In genomic region chr3:10356461-10356897, GRCh38 we compare ENCODE assay signal across 25 cellular contexts. TPM values are rescaled to one million over a fixed set of nuclear protein-coding genes. Genes with fewer than 3 reads are reported as not detected.
DNase-seq lines count a peak whose midpoint lies in the region; ATAC-seq, FAIRE-seq and TF ChIP-seq lines count a peak whose summit lies in the region.
"Had no signal": no experiment of that assay in that cellular context is flagged by ENCODE, and none has a peak within 500 bp of the region (broad histone marks: within the 10 kb centered on the region; RNA-seq: fewer than 3 reads in every experiment).

No MANE protein-coding gene starts in this region.

- DNase-seq in NCI-H2107 treated with DMSO at 0.1 percent for 48 hours (lab: John Stamatoyannopoulos, UW; ENCODE audit: unreplicated experiment) (peak; percentile 14), NCI-H2107 (lab: John Stamatoyannopoulos, UW) (no peak), PC-3 (peak; percentile 74), endodermal cell (no peak), H4 (ENCODE audit: low spot score) (no peak), WTC11 (ENCODE audit: low spot score) (no peak), GM19239 (ENCODE audit: insufficient read length, low spot score) (no peak)
- no peak for DNase-seq in stimulated activated effector memory CD8-positive, alpha-beta T cell treated with anti-CD3 and anti-CD28 coated beads, Interleukin-12 subunit alpha, Interleukin-12 subunit beta, amount 100 ng/mL, for 72 hours (ENCODE audit: low spot score in 2 of 2)
- DNase-seq: activated T-cell treated with anti-CD3 and anti-CD28 coated beads, Interleukin-2, amount 50 U/mL, for 72 hours; body of pancreas; CD4-positive, alpha-beta memory T cell; DMS53; kidney; MG63; NCI-H1694; NCI-H510A; SHP77; stomach; upper lobe of left lung had no signal

- POLR2A ChIA-PET in PC-3 (lab: Charles Lee; ENCODE audit: unreplicated experiment) (interaction anchor here (0.6 kb wide), 1 partner anchor 10 kb away, joined by 3 read pairs; no protein-coding TSS in a partner anchor), WTC11 (lab: Charles Lee) (no interaction called here)

- H3K4me3 Mint-ChIP-seq in endodermal cell (no peak overlapping the region), WTC11 (no peak overlapping the region)
- H3K4me3 Mint-ChIP-seq in stimulated activated effector memory CD8-positive, alpha-beta T cell treated with anti-CD3 and anti-CD28 coated beads, Interleukin-12 subunit alpha, Interleukin-12 subunit beta, amount 100 ng/mL, for 72 hours: no peak overlapping the region
- H3K4me3 Mint-ChIP-seq: activated naive CD8-positive, alpha-beta T cell; activated T-cell treated with anti-CD3 and anti-CD28 coated beads, Interleukin-2, amount 50 U/mL, for 72 hours; CD4-positive, alpha-beta memory T cell had no signal

- H3K9me3 ChIP-seq in PC-3 (ENCODE audit: low read length) (no peaks in the 10 kb centered on the region), endodermal cell (ENCODE audit: control insufficient read depth, low read length) (no peaks in the 10 kb centered on the region)
- H3K9me3 ChIP-seq: body of pancreas, MG63, stomach had no signal

- BruUV-seq in PC-3 (replicated peaks; lab: Mats Ljungman, UMichigan): no TSS peak

- no peak overlapping the region for H2AFZ ChIP-seq in PC-3 (ENCODE audit: low read length)

- H4K20me1 ChIP-seq in PC-3 (ENCODE audit: low read length): no peaks in the 10 kb centered on the region

- H3K4me3 ChIP-seq in PC-3 (ENCODE audit: low read length) (no peak overlapping the region), endodermal cell (ENCODE audit: low read length) (no peak overlapping the region)
- H3K4me3 ChIP-seq: body of pancreas, lung, MG63, stomach, upper lobe of left lung had no signal

- FAIRE-seq in GM19239 (lab: Jason Lieb, UNC): no peak
- FAIRE-seq: GM12891, H54, HepG2, kidney had no signal

- H3F3A ChIP-seq in PC-3 (ENCODE audit: low read length, unreplicated experiment): no peaks in the 10 kb centered on the region

- H3K9ac ChIP-seq in PC-3 (ENCODE audit: low read length) (peak overlapping the region; percentile 49), endodermal cell (ENCODE audit: extremely low read depth, low read length, poor library complexity, severe bottlenecking) (no peak overlapping the region)

- H3K79me2 ChIP-seq in PC-3 (ENCODE audit: low read length): no peaks in the 10 kb centered on the region

- 77 to 79% methylated on average over 3 to 5 of the region's 5 CpGs for WGBS in endodermal cell (ENCODE audit: insufficient coverage in 1 of 2, insufficient read length in 1 of 2), 2 experiments

- TF ChIP-seq CTCF in PC-3 (conservative IDR thresholded peaks at IDR 0.05; ENCODE audit: low read depth, low read length) (no peak), endodermal cell (conservative IDR thresholded peaks at IDR 0.05) (no peak), WTC11 (IDR thresholded peaks at IDR 0.05) (no peak)

- H3K27me3 ChIP-seq in PC-3 (ENCODE audit: low read length) (no peaks in the 10 kb centered on the region), endodermal cell (ENCODE audit: control insufficient read depth, insufficient read depth, low read length, poor library complexity, severe bottlenecking) (no peaks in the 10 kb centered on the region)
- H3K27me3 ChIP-seq: body of pancreas, MG63, upper lobe of left lung had no signal

- H3K9me3 Mint-ChIP-seq in endodermal cell: peaks cover 13% of the 10 kb centered on the region
- no peaks in the 10 kb centered on the region for H3K9me3 Mint-ChIP-seq in stimulated activated effector memory CD8-positive, alpha-beta T cell treated with anti-CD3 and anti-CD28 coated beads, Interleukin-12 subunit alpha, Interleukin-12 subunit beta, amount 100 ng/mL, for 72 hours
- H3K9me3 Mint-ChIP-seq in WTC11: peaks cover 8% of the 10 kb centered on the region
- H3K9me3 Mint-ChIP-seq: activated T-cell treated with anti-CD3 and anti-CD28 coated beads, Interleukin-2, amount 50 U/mL, for 72 hours; CD4-positive, alpha-beta memory T cell had no signal

- H3K27ac ChIP-seq in PC-3 (ENCODE audit: low read length) (peak overlapping the region; percentile 80), endodermal cell (ENCODE audit: low read depth, low read length) (no peak overlapping the region)
- H3K27ac ChIP-seq: body of pancreas, stomach, upper lobe of left lung had no signal

- H3K27me3 Mint-ChIP-seq in endodermal cell (ENCODE audit: insufficient read depth) (no peaks in the 10 kb centered on the region), WTC11 (ENCODE audit: low read depth) (no peaks in the 10 kb centered on the region)

- ATAC-seq in PC-3 (peak; percentile 71), WTC11 (no peak)
- no peak for ATAC-seq in stimulated activated effector memory CD8-positive, alpha-beta T cell treated with anti-CD3 and anti-CD28 coated beads, Interleukin-12 subunit alpha, Interleukin-12 subunit beta, amount 100 ng/mL, for 72 hours
- ATAC-seq: activated T-cell treated with anti-CD3 and anti-CD28 coated beads, Interleukin-2, amount 50 U/mL, for 72 hours; body of pancreas; HepG2; sciatic nerve had no signal

- no peaks in the 10 kb centered on the region for H3K36me3 Mint-ChIP-seq in endodermal cell (ENCODE audit: low read depth)
- no peaks in the 10 kb centered on the region for H3K36me3 Mint-ChIP-seq in stimulated activated effector memory CD8-positive, alpha-beta T cell treated with anti-CD3 and anti-CD28 coated beads, Interleukin-12 subunit alpha, Interleukin-12 subunit beta, amount 100 ng/mL, for 72 hours
- peaks cover 6% of the 10 kb centered on the region for H3K36me3 Mint-ChIP-seq in WTC11
- H3K36me3 Mint-ChIP-seq: activated naive CD8-positive, alpha-beta T cell had no signal

- intact Hi-C loops in PC-3 (cut with micrococcal nuclease): loop anchor here (1.0 kb wide), 1 partner anchor 10 kb away; no protein-coding TSS in a partner anchor

- peaks cover 48% of the 10 kb centered on the region for H3K4me1 ChIP-seq in PC-3 (ENCODE audit: insufficient read depth, low read length)
- peaks cover 10% of the 10 kb centered on the region for H3K4me1 ChIP-seq in endodermal cell (ENCODE audit: control insufficient read depth, insufficient read depth, low read length)
- H3K4me1 ChIP-seq: body of pancreas, stomach had no signal

- H3K27ac Mint-ChIP-seq in endodermal cell (peak overlapping the region; percentile 7), WTC11 (no peak overlapping the region)
- H3K27ac Mint-ChIP-seq in stimulated activated effector memory CD8-positive, alpha-beta T cell treated with anti-CD3 and anti-CD28 coated beads, Interleukin-12 subunit alpha, Interleukin-12 subunit beta, amount 100 ng/mL, for 72 hours: peak overlapping the region; percentile 6
- H3K27ac Mint-ChIP-seq: activated naive CD8-positive, alpha-beta T cell; activated T-cell treated with anti-CD3 and anti-CD28 coated beads, Interleukin-2, amount 50 U/mL, for 72 hours had no signal

- H3K36me3 ChIP-seq in PC-3 (ENCODE audit: low read depth, low read length) (no peaks in the 10 kb centered on the region), endodermal cell (ENCODE audit: control insufficient read depth, insufficient read depth, low read length) (no peaks in the 10 kb centered on the region)
- H3K36me3 ChIP-seq: MG63, stomach, upper lobe of left lung had no signal

- H3K4me1 Mint-ChIP-seq in endodermal cell: peaks cover 55% of the 10 kb centered on the region
- no peaks in the 10 kb centered on the region for H3K4me1 Mint-ChIP-seq in stimulated activated effector memory CD8-positive, alpha-beta T cell treated with anti-CD3 and anti-CD28 coated beads, Interleukin-12 subunit alpha, Interleukin-12 subunit beta, amount 100 ng/mL, for 72 hours
- peaks cover under 1% of the 10 kb centered on the region; the same call in 1 of the 2 replicates for H3K4me1 Mint-ChIP-seq in WTC11

- CTCF ChIA-PET in PC-3 (lab: Charles Lee): no interaction called here
- CTCF ChIA-PET in WTC11 (lab: Charles Lee): interaction anchor here (2.3 kb wide), 1 partner anchor 12 kb away, joined by 8 read pairs; no protein-coding TSS in a partner anchor

- no peaks in the 10 kb centered on the region for H3K9me2 ChIP-seq in PC-3 (replicated peaks; ENCODE audit: low read length)

- H3K4me2 ChIP-seq in PC-3 (ENCODE audit: low read length): peak overlapping the region; percentile 30

TF ChIP-seq in WTC11, 78 proteins besides CTCF, POLR2A, EP300 and RAD21 (continues in another document):
- no peak for TF ChIP-seq ZNF532 (CRISPR knock-in tag; IDR thresholded peaks at IDR 0.05; ENCODE audit: borderline replicate concordance)

RNA-seq across cellular contexts. Expression of gene SEC13, which starts 35.6 kb away (rescaled TPM):
- 265 and 289 TPM in 2 replicates for total RNA-seq in PC-3 (2014; rRNA removed)
- 100 to 1,000 TPM; 140 to 142 TPM for total RNA-seq in endodermal cell
- polyA plus RNA-seq in endodermal cell (2013, experiment 1 of 2): 118 TPM
- 117 TPM for polyA plus RNA-seq in endodermal cell (2013, experiment 2 of 2)
- total RNA-seq in H4 (2014; rRNA removed; shearing (Covaris generic)): 176 and 203 TPM in 2 replicates
- 121 to 139 TPM (median 132 TPM) in 3 replicates for total RNA-seq in WTC11 (2021)

Comparison
In these comparisons a context has a peak if more than half of its experiments do, and no peak if none do; other contexts are left out.
1. DNase-seq: peak in NCI-H2107 treated with DMSO at 0.1 percent for 48 hours (single experiment) and PC-3 (single experiment); none in NCI-H2107 (single experiment), endodermal cell (single experiment), stimulated activated effector memory CD8-positive, alpha-beta T cell treated with anti-CD3 and anti-CD28 coated beads, Interleukin-12 subunit alpha, Interleukin-12 subunit beta, amount 100 ng/mL, for 72 hours (0 of 2), H4 (single experiment), WTC11 (single experiment) and GM19239 (single experiment).